In genomic region chr4:56732301-56732700, GRCh38 we compare ENCODE assay signal across 21 cellular contexts. TPM values are rescaled to one million over a fixed set of nuclear protein-coding genes. Genes with fewer than 3 reads are reported as not detected.
"Had no signal": no experiment of that assay in that cellular context is flagged by ENCODE, and none has a peak within 500 bp of the region (broad histone marks: within the 10 kb centered on the region; RNA-seq: fewer than 3 reads in every experiment).

No MANE protein-coding gene starts in this region.

- ATAC-seq: activated CD4-positive, CD25-positive, alpha-beta regulatory T cell treated with anti-CD3 and anti-CD28 coated beads, Interleukin-2, amount 50 U/mL, for 24 hours; stimulated activated naive B cell treated with anti-CD40 and anti-IgM and Interleukin-4, amounts not matched to agents 10 μg/mL and 1 μg/mL and 100 μg/mL, for 72 hours; T-helper 17 cell had no signal

- H3K4me3 Mint-ChIP-seq: activated naive CD4-positive, alpha-beta T cell treated with anti-CD3 and anti-CD28 coated beads, Interleukin-2, amount 50 U/mL, for 24 hours; endodermal cell; immature natural killer cell; stimulated activated naive B cell treated with anti-CD40 and anti-IgM and Interleukin-4, amounts not matched to agents 10 μg/mL and 1 μg/mL and 100 μg/mL, for 72 hours; T-helper 17 cell had no signal

- H3K27ac ChIP-seq: ascending aorta, coronary artery, left ventricle myocardium inferior, SK-N-MC, testis had no signal

- H3K4me1 Mint-ChIP-seq: activated naive CD4-positive, alpha-beta T cell treated with anti-CD3 and anti-CD28 coated beads, Interleukin-2, amount 50 U/mL, for 24 hours; immature natural killer cell; T-helper 17 cell had no signal

- H3K27me3 Mint-ChIP-seq: activated naive CD4-positive, alpha-beta T cell treated with anti-CD3 and anti-CD28 coated beads, Interleukin-2, amount 50 U/mL, for 24 hours; T-helper 17 cell had no signal

- H3K27ac Mint-ChIP-seq: activated naive CD4-positive, alpha-beta T cell treated with anti-CD3 and anti-CD28 coated beads, Interleukin-2, amount 50 U/mL, for 24 hours; endodermal cell; stimulated activated naive B cell treated with anti-CD40 and anti-IgM and Interleukin-4, amounts not matched to agents 10 μg/mL and 1 μg/mL and 100 μg/mL, for 72 hours; T-helper 17 cell had no signal

- H3K4me3 ChIP-seq: ascending aorta, coronary artery, left ventricle myocardium inferior, SK-N-MC, testis had no signal

- H3K27me3 ChIP-seq: ascending aorta, testis had no signal

- H3K36me3 ChIP-seq: ascending aorta, left ventricle myocardium inferior had no signal

- H3K36me3 Mint-ChIP-seq: activated naive CD4-positive, alpha-beta T cell treated with anti-CD3 and anti-CD28 coated beads, Interleukin-2, amount 50 U/mL, for 24 hours; immature natural killer cell had no signal

- DNase-seq: activated gamma-delta T cell treated with Interleukin-2 at 50 U/mL for 16 hours; activated T-cell treated with anti-CD3 and anti-CD28 coated beads, Interleukin-2, amount 50 U/mL, for 1 hour; cerebellar nuclear complex; foreskin fibroblast; immature natural killer cell; occipital lobe; stimulated activated CD4-positive, alpha-beta T cell treated with anti-CD3 and anti-CD28 coated beads, Interleukin-2, amount 100 ng/mL, for 48 hours; stimulated activated CD8-positive, alpha-beta memory T cell treated with anti-CD3 and anti-CD28 coated beads, Interleukin-4, amount 100 ng/mL, for 48 hours; stimulated activated naive B cell treated with anti-CD40 and anti-IgM and Interleukin-4, amounts not matched to agents 10 μg/mL and 1 μg/mL and 100 μg/mL, for 72 hours; SW 1271; T-helper 17 cell; trophoblast cell had no signal

- H3K4me1 ChIP-seq: ascending aorta had no signal

- H3K9me3 ChIP-seq: ascending aorta, left ventricle myocardium inferior, testis had no signal

- H3K9me3 Mint-ChIP-seq: activated naive CD4-positive, alpha-beta T cell treated with anti-CD3 and anti-CD28 coated beads, Interleukin-2, amount 50 U/mL, for 24 hours; immature natural killer cell had no signal

RNA-seq across cellular contexts. Expression of gene HOPX, which starts 51.2 kb away (rescaled TPM):
- total RNA-seq: endodermal cell, epithelial cell of proximal tubule had no signal
